In genomic region chr5:174409070-174409469, GRCh38 we compare ENCODE assay signal across 18 cellular contexts.
DNase-seq lines count a peak whose midpoint lies in the region; ATAC-seq, FAIRE-seq and TF ChIP-seq lines count a peak whose summit lies in the region.
"Had no signal": no experiment of that assay in that cellular context is flagged by ENCODE, and none has a peak within 500 bp of the region (broad histone marks: within the 10 kb centered on the region; RNA-seq: fewer than 3 reads in every experiment).

No MANE protein-coding gene starts in this region.

- peak; percentile 28 to 44 (median 37); a peak in 3 of 6 replicates for TF ChIP-seq CTCF in K562 (IDR thresholded peaks at IDR 0.05 in 2 of 3, conservative IDR thresholded peaks at IDR 0.05 in 1 of 3; ENCODE audit: insufficient read depth in 2 of 3, low read depth in 1 of 3, low read length in 3 of 3)
- no peak for TF ChIP-seq CTCF in left lung (IDR thresholded peaks at IDR 0.05)

- intact Hi-C loops in activated CD4-positive, alpha-beta T cell treated with anti-CD3 and anti-CD28 coated beads, Interleukin-2, amount 10 ng/mL, durations not matched to agents 24 days and 14 days (cut with micrococcal nuclease): no loop called here
- intact Hi-C loops in K562 (cut with micrococcal nuclease): no loop called here
- intact Hi-C loops in left lung (cut with DNase I): no loop called here

- H3K4me1 ChIP-seq in K562 (replicated peaks in 1 of 2; ENCODE audit: control insufficient read depth in 2 of 2, insufficient read depth in 2 of 2, low read length in 2 of 2) (no peaks in the 10 kb centered on the region), left lung (no peaks in the 10 kb centered on the region)

- CTCF ChIA-PET in K562 (lab: Yijun Ruan, JAX; ENCODE audit: low intra/inter-chr PET ratio): interaction anchor here (0.6 kb wide), 1 partner anchor 11 kb away, joined by 4 read pairs; no protein-coding TSS in a partner anchor

- no peak for DNase-seq in activated CD4-positive, alpha-beta T cell treated with anti-CD3 and anti-CD28 coated beads, Interleukin-2, amount 10 ng/mL, durations not matched to agents 24 days and 14 days
- DNase-seq in activated CD4-positive, alpha-beta T cell treated with anti-CD3 and anti-CD28 coated beads for 1 hour: no peak
- DNase-seq in NOMO-1 treated with dmso at 0.1 percent for 144 hours (lab: John Stamatoyannopoulos, UW; ENCODE audit: unreplicated experiment) (peak; percentile 66), K562 (ENCODE audit: extremely low read depth in 1 of 4, low spot score in 3 of 4) (peak in 3 of 4 experiments; percentile 5 to 13 (median 11)), cortex of kidney (lab: John Stamatoyannopoulos, UW) (no peak), left lung (no peak), T-helper 2 cell (no peak), NCI-H345 treated with DMSO at 0.1 percent for 48 hours (lab: John Stamatoyannopoulos, UW; ENCODE audit: unreplicated experiment) (no peak)
- DNase-seq: ACHN; activated CD4-positive, alpha-beta memory T cell treated with anti-CD3 and anti-CD28 coated beads for 36 hours; mammary epithelial cell; NCI-H2081 treated with DMSO at 0.1 percent for 48 hours; ovary; Right ventricle myocardium superior; stimulated activated CD4-positive, alpha-beta T cell treated with anti-CD3 and anti-CD28 coated beads, Interleukin-2, amount 100 ng/mL, for 48 hours; stimulated activated naive CD4-positive, alpha-beta T cell treated with Interleukin-2 at 50 U/mL for 16 hours had no signal

- H3K4me2 ChIP-seq in K562 (ENCODE audit: insufficient read depth, low read length): no peak overlapping the region

- no peak overlapping the region for H2AFZ ChIP-seq in K562 (ENCODE audit: low read depth, low read length)

- TF ChIP-seq POLR2A in K562 (conservative IDR thresholded peaks at IDR 0.05): no peak

- BruUV-seq in K562 (replicated peaks; lab: Mats Ljungman, UMichigan): no TSS peak

- no peaks in the 10 kb centered on the region for H3K36me3 ChIP-seq in K562 (ENCODE audit: control insufficient read depth, insufficient read depth, low read length)
- H3K36me3 ChIP-seq in left lung: no peaks in the 10 kb centered on the region
- H3K36me3 ChIP-seq: ovary had no signal

- no peaks in the 10 kb centered on the region for H3K27me3 Mint-ChIP-seq in activated CD4-positive, alpha-beta T cell treated with anti-CD3 and anti-CD28 coated beads, Interleukin-2, amount 10 ng/mL, durations not matched to agents 24 days and 14 days

- H4K20me1 ChIP-seq in K562 (replicated peaks; ENCODE audit: control insufficient read depth, insufficient read depth, low read length): no peaks in the 10 kb centered on the region

- 2% methylated on average over 3 of the region's 3 CpGs for WGBS in K562 (ENCODE audit: insufficient coverage, low coverage, missing lambda C conversion rate)

- no peak for ATAC-seq in K562
- ATAC-seq in left lung: no peak

- POLR2A ChIA-PET in K562 (lab: Yijun Ruan, JAX): interaction anchor here (0.7 to 1.6 kb wide), 3 partner anchors 13 to 94 kb away, joined by 3 to 4 read pairs (median 3); no protein-coding TSS in a partner anchor

- peak overlapping the region; percentile 32 for H3K27ac Mint-ChIP-seq in activated CD4-positive, alpha-beta T cell treated with anti-CD3 and anti-CD28 coated beads, Interleukin-2, amount 10 ng/mL, durations not matched to agents 24 days and 14 days
- H3K27ac Mint-ChIP-seq: activated CD4-positive, alpha-beta memory T cell treated with anti-CD3 and anti-CD28 coated beads for 36 hours; dendritic cell treated with granulocyte-macrophage colony-stimulating factor and Interleukin-4, amounts not matched to agents 40 ng/mL and 50 ng/mL, for 4 days had no signal

- H3K4me3 ChIP-seq in K562 (no peak overlapping the region), left lung (no peak overlapping the region)
- H3K4me3 ChIP-seq: ovary had no signal

- H3K27ac ChIP-seq in K562 (ENCODE audit: extremely low read depth, low read depth, low read length): no peak overlapping the region
- H3K27ac ChIP-seq in left lung: no peak overlapping the region
- H3K27ac ChIP-seq: ovary had no signal

- H3K79me2 ChIP-seq in K562 (ENCODE audit: control insufficient read depth, insufficient read depth, low read length): no peaks in the 10 kb centered on the region

- H3K4me1 Mint-ChIP-seq in activated CD4-positive, alpha-beta T cell treated with anti-CD3 and anti-CD28 coated beads, Interleukin-2, amount 10 ng/mL, durations not matched to agents 24 days and 14 days: no peaks in the 10 kb centered on the region
- H3K4me1 Mint-ChIP-seq: activated naive CD4-positive, alpha-beta T cell treated with anti-CD3 and anti-CD28 coated beads, Interleukin-2, amount 50 U/mL, for 24 hours had no signal

- TF ChIP-seq RAD21 in K562 (CRISPR knock-in tag; conservative IDR thresholded peaks at IDR 0.05 in 1 of 2, IDR thresholded peaks at IDR 0.05 in 1 of 2): no peak

- TF ChIP-seq EP300 in K562 (IDR thresholded peaks at IDR 0.05; ENCODE audit: low read length): no peak

- no peaks in the 10 kb centered on the region for H3K9me3 Mint-ChIP-seq in activated CD4-positive, alpha-beta T cell treated with anti-CD3 and anti-CD28 coated beads, Interleukin-2, amount 10 ng/mL, durations not matched to agents 24 days and 14 days
- H3K9me3 Mint-ChIP-seq: activated CD4-positive, alpha-beta memory T cell treated with anti-CD3 and anti-CD28 coated beads for 36 hours; activated naive CD4-positive, alpha-beta T cell treated with anti-CD3 and anti-CD28 coated beads, Interleukin-2, amount 50 U/mL, for 24 hours had no signal

- no peak overlapping the region for H3K9ac ChIP-seq in K562 (ENCODE audit: insufficient read depth in 1 of 2, low read depth in 2 of 2, low read length in 2 of 2)

- H3K9me1 ChIP-seq in K562 (ENCODE audit: control insufficient read depth, insufficient read depth, low read length): no peaks in the 10 kb centered on the region

- no peaks in the 10 kb centered on the region for H3K36me3 Mint-ChIP-seq in activated CD4-positive, alpha-beta T cell treated with anti-CD3 and anti-CD28 coated beads, Interleukin-2, amount 10 ng/mL, durations not matched to agents 24 days and 14 days (ENCODE audit: low read depth)
- H3K36me3 Mint-ChIP-seq: activated CD4-positive, alpha-beta memory T cell treated with anti-CD3 and anti-CD28 coated beads for 36 hours; activated naive CD4-positive, alpha-beta T cell treated with anti-CD3 and anti-CD28 coated beads, Interleukin-2, amount 50 U/mL, for 24 hours had no signal

- peaks cover 0 to 13% of the 10 kb centered on the region in 2 experiments; a peak in 2 of 5 replicates for H3K27me3 ChIP-seq in K562 (ENCODE audit: control insufficient read depth in 2 of 2, insufficient read depth in 2 of 2, low read length in 2 of 2)
- H3K27me3 ChIP-seq in left lung: peaks cover 0 to 13% of the 10 kb centered on the region in 2 donors
- H3K27me3 ChIP-seq: ovary had no signal

- in situ Hi-C loops in K562 (cut with MboI): no loop called here

- no peak for FAIRE-seq in K562 (lab: Jason Lieb, UNC)

- H3K4me3 Mint-ChIP-seq in activated CD4-positive, alpha-beta T cell treated with anti-CD3 and anti-CD28 coated beads, Interleukin-2, amount 10 ng/mL, durations not matched to agents 24 days and 14 days: no peak overlapping the region
- H3K4me3 Mint-ChIP-seq: activated CD4-positive, alpha-beta memory T cell treated with anti-CD3 and anti-CD28 coated beads for 36 hours; activated naive CD4-positive, alpha-beta T cell treated with anti-CD3 and anti-CD28 coated beads, Interleukin-2, amount 50 U/mL, for 24 hours; dendritic cell treated with granulocyte-macrophage colony-stimulating factor and Interleukin-4, amounts not matched to agents 40 ng/mL and 50 ng/mL, for 4 days had no signal

- no peaks in the 10 kb centered on the region for H3K9me3 ChIP-seq in K562 (replicated peaks; ENCODE audit: control insufficient read depth, insufficient read depth, low read depth, low read length)
- H3K9me3 ChIP-seq in left lung: no peaks in the 10 kb centered on the region
- H3K9me3 ChIP-seq: ovary had no signal

TF ChIP-seq in K562, 482 proteins besides CTCF, POLR2A, EP300 and RAD21:
- TF ChIP-seq HOMEZ (CRISPR knock-in tag; IDR thresholded peaks at IDR 0.05) (no peak), SPI1 (IDR thresholded peaks at IDR 0.05; ENCODE audit: borderline replicate concordance, low read depth, low read length) (peak; percentile 91)

Comparison
In these comparisons a context has a peak if more than half of its experiments do, and no peak if none do; other contexts are left out.
1. DNase-seq: peak in NOMO-1 treated with dmso at 0.1 percent for 144 hours (single experiment) and K562 (3 of 4); none in activated CD4-positive, alpha-beta T cell treated with anti-CD3 and anti-CD28 coated beads, Interleukin-2, amount 10 ng/mL, durations not matched to agents 24 days and 14 days (single experiment), activated CD4-positive, alpha-beta T cell treated with anti-CD3 and anti-CD28 coated beads for 1 hour (single experiment), cortex of kidney (single experiment), left lung (0 of 2), T-helper 2 cell (0 of 5) and NCI-H345 treated with DMSO at 0.1 percent for 48 hours (single experiment).
2. CTCF ChIP-seq: peak in K562 (3 of 3); none in left lung (0 of 2).